8 cellular contexts compared by ENCODE assay signal in the genomic region with DNA sequence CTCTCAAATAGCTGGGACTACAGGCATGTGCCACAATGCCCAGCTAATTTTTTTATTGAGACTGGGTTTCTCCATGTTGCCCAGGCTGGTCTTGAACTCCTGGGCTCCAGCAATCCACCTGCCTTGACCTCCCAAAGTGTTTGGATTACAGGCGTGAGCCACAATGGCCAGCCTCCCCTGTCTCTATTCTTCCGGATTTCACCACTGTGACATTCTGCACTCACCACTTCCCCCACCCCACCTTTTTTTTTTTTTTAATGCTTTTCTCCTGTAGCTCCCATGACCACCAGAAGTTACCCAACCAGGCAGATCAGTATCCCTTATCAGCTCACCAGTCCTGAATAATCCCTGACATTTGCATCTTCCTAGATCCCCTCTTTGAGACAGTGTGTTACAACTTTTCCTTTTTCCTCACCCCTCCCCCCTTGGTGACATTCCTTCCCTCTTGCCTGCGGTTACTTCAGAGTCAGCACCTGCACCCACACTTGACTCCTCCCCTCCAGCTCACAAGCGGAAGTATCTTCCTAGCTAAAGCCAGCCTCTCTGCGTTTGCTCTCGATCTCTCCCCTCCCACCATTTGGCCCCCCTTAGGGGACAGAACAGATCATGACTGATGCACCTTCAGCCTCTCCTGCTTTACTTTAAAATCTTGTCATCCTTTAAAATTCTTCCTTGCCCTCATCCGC. TPM values are rescaled to one million over a fixed set of nuclear protein-coding genes. Genes with fewer than 3 reads are reported as not detected.
A peak's percentile ranks its signal among the peaks of the same experiment; 100 is the strongest.
DNase-seq lines count a peak whose midpoint lies in the region; ATAC-seq and TF ChIP-seq lines count a peak whose summit lies in the region.

No MANE protein-coding gene starts in this region.

- no peaks in the 10 kb centered on the region for H3K4me1 ChIP-seq in right lobe of liver

- H3K4me3 Mint-ChIP-seq in brain: peak overlapping the region in 3 of 5 experiments; percentile 9 to 33 (median 18)
- peak overlapping the region; percentile 72 for H3K4me3 Mint-ChIP-seq in stimulated activated effector memory CD8-positive, alpha-beta T cell treated with anti-CD3 and anti-CD28 coated beads, Interleukin-12 subunit alpha, Interleukin-12 subunit beta, amount 100 ng/mL, for 72 hours

- ATAC-seq in GM21825 (IDR thresholded peaks at IDR 0.05; ENCODE audit: unreplicated experiment): peak; percentile 55
- peak; percentile 66 to 83 (median 73) for ATAC-seq in right lobe of liver
- ATAC-seq in stimulated activated effector memory CD8-positive, alpha-beta T cell treated with anti-CD3 and anti-CD28 coated beads, Interleukin-12 subunit alpha, Interleukin-12 subunit beta, amount 100 ng/mL, for 72 hours: peak; percentile 68

- no peak for TF ChIP-seq CTCF in GM12864 (IDR thresholded peaks at IDR 0.05; ENCODE audit: low read depth, low read length, missing control alignments)
- TF ChIP-seq CTCF in brain (conservative IDR thresholded peaks at IDR 0.05): no peak
- TF ChIP-seq CTCF in right lobe of liver (IDR thresholded peaks at IDR 0.05): no peak

- no peaks in the 10 kb centered on the region for H3K27me3 Mint-ChIP-seq in brain

- no peaks in the 10 kb centered on the region for H3K36me3 ChIP-seq in right lobe of liver

- TF ChIP-seq POLR2A in right lobe of liver (IDR thresholded peaks at IDR 0.05): no peak

- H3K27me3 ChIP-seq in right lobe of liver: no peaks in the 10 kb centered on the region

- H3K4me1 Mint-ChIP-seq in brain: peaks cover 15% of the 10 kb centered on the region
- H3K4me1 Mint-ChIP-seq in stimulated activated effector memory CD8-positive, alpha-beta T cell treated with anti-CD3 and anti-CD28 coated beads, Interleukin-12 subunit alpha, Interleukin-12 subunit beta, amount 100 ng/mL, for 72 hours: peaks cover 44% of the 10 kb centered on the region

- no peaks in the 10 kb centered on the region for H3K9me3 Mint-ChIP-seq in brain
- no peaks in the 10 kb centered on the region for H3K9me3 Mint-ChIP-seq in stimulated activated effector memory CD8-positive, alpha-beta T cell treated with anti-CD3 and anti-CD28 coated beads, Interleukin-12 subunit alpha, Interleukin-12 subunit beta, amount 100 ng/mL, for 72 hours

- 63% methylated on average over 7 of the region's 7 CpGs for WGBS in right lobe of liver (ENCODE audit: insufficient coverage, low coverage, low lambda C conversion rate, missing lambda C conversion rate)

- H3K9me3 ChIP-seq in right lobe of liver: no peaks in the 10 kb centered on the region

- peak overlapping the region in 2 of 3 donors; percentile 21 to 39 for H3K27ac ChIP-seq in right lobe of liver

- H3K36me3 Mint-ChIP-seq in brain: no peaks in the 10 kb centered on the region
- peaks cover 30% of the 10 kb centered on the region for H3K36me3 Mint-ChIP-seq in stimulated activated effector memory CD8-positive, alpha-beta T cell treated with anti-CD3 and anti-CD28 coated beads, Interleukin-12 subunit alpha, Interleukin-12 subunit beta, amount 100 ng/mL, for 72 hours

- peak overlapping the region in 3 of 5 experiments; percentile 32 to 75 (median 72) for H3K27ac Mint-ChIP-seq in brain
- H3K27ac Mint-ChIP-seq in stimulated activated effector memory CD8-positive, alpha-beta T cell treated with anti-CD3 and anti-CD28 coated beads, Interleukin-12 subunit alpha, Interleukin-12 subunit beta, amount 100 ng/mL, for 72 hours: peak overlapping the region; percentile 90

- DNase-seq in GM12864 (ENCODE audit: low read depth) (peak; percentile 87), KG1 (lab: John Stamatoyannopoulos, UW) (peak; percentile 65), T-helper 22 cell (ENCODE audit: low read depth) (peak; percentile 55), right lobe of liver (no peak), amniotic stem cell (lab: John Stamatoyannopoulos, UW) (no peak)
- peak; percentile 28 to 81 for DNase-seq in stimulated activated effector memory CD8-positive, alpha-beta T cell treated with anti-CD3 and anti-CD28 coated beads, Interleukin-12 subunit alpha, Interleukin-12 subunit beta, amount 100 ng/mL, for 72 hours (ENCODE audit: low spot score in 2 of 2)

- H3K4me3 ChIP-seq in GM12864 (ENCODE audit: low read depth, low read length) (peak overlapping the region; percentile 43), right lobe of liver (no peak overlapping the region)

- intact Hi-C loops in right lobe of liver (cut with DNase I): no loop called here

RNA-seq across cellular contexts. Expression of a gene that starts 13.5 kb away (rescaled TPM):
- polyA plus RNA-seq in brain (ENCODE audit: insufficient read depth, low read depth, low replicate concordance): 19.9 TPM
- 10 to 100 TPM; 10.8 to 13.2 (median 12.1) TPM for total RNA-seq in right lobe of liver

RNA-seq across cellular contexts. Expression of a gene that starts 19.0 kb away (rescaled TPM):
- polyA plus RNA-seq in brain (ENCODE audit: insufficient read depth, low read depth, low replicate concordance): 143 TPM
- 10 to 100 TPM; 58.7 to 71.5 (median 65.3) TPM for total RNA-seq in right lobe of liver

Comparison
In these comparisons a context has a peak if more than half of its experiments do, and no peak if none do; other contexts are left out.
1. DNase-seq: peak in GM12864 (single experiment), KG1 (single experiment), T-helper 22 cell (single experiment) and stimulated activated effector memory CD8-positive, alpha-beta T cell treated with anti-CD3 and anti-CD28 coated beads, Interleukin-12 subunit alpha, Interleukin-12 subunit beta, amount 100 ng/mL, for 72 hours (2 of 2); none in right lobe of liver (0 of 3) and amniotic stem cell (single experiment).
2. Peak in every context shown above with its lines, with median percentiles within 50 percentile points of each other: ATAC-seq.